Comparison of ENCODE assay signal across 16 cellular contexts in genomic region chr4:145103496-145103895, GRCh38. TPM values are rescaled to one million over a fixed set of nuclear protein-coding genes. Genes with fewer than 3 reads are reported as not detected.
DNase-seq lines count a peak whose midpoint lies in the region; ATAC-seq, FAIRE-seq and TF ChIP-seq lines count a peak whose summit lies in the region.
"Had no signal": no experiment of that assay in that cellular context is flagged by ENCODE, and none has a peak within 500 bp of the region (broad histone marks: within the 10 kb centered on the region; RNA-seq: fewer than 3 reads in every experiment).

No MANE protein-coding gene starts in this region.

- H3K4me3 ChIP-seq in OCI-LY3 (ENCODE audit: low read length) (peak overlapping the region; percentile 22; the same call in 1 of the 2 replicates), lower leg skin (ENCODE audit: low read depth, poor library complexity, severe bottlenecking) (no peak overlapping the region)
- H3K4me3 ChIP-seq: SJSA1 had no signal

- peak overlapping the region; percentile 56 for H3K27ac Mint-ChIP-seq in activated naive CD4-positive, alpha-beta T cell treated with anti-CD3 and anti-CD28 coated beads, Interleukin-2, amount 50 U/mL, for 24 hours
- H3K27ac Mint-ChIP-seq in activated naive CD4-positive, alpha-beta T cell treated with anti-CD3 and anti-CD28 coated beads, Interleukin-2, amount 50 U/mL, for 72 hours = peak overlapping the region in 1 of 2 donors; percentile 58

- no peak overlapping the region for H2AFZ ChIP-seq in OCI-LY3 (ENCODE audit: low read depth, low read length)

- WGBS in lower leg skin, 2 donors = 79 to 83% methylated on average over 3 of the region's 3 CpGs

- no peak for TF ChIP-seq POLR2A in GM12891 (IDR thresholded peaks at IDR 0.05; ENCODE audit: low read depth, low read length)
- no peak for TF ChIP-seq POLR2A in lower leg skin (IDR thresholded peaks at IDR 0.05)

- intact Hi-C loops in lower leg skin (cut with DNase I; ENCODE audit: low total_unique reads) = no loop called here

- ATAC-seq in activated naive CD4-positive, alpha-beta T cell treated with anti-CD3 and anti-CD28 coated beads, Interleukin-2, amount 50 U/mL, for 72 hours = no peak
- no peak for ATAC-seq in HG03342 (IDR thresholded peaks at IDR 0.05; ENCODE audit: unreplicated experiment)

- H3K36me3 Mint-ChIP-seq in activated naive CD4-positive, alpha-beta T cell treated with anti-CD3 and anti-CD28 coated beads, Interleukin-2, amount 50 U/mL, for 24 hours = peaks cover 11% of the 10 kb centered on the region
- H3K36me3 Mint-ChIP-seq in activated naive CD4-positive, alpha-beta T cell treated with anti-CD3 and anti-CD28 coated beads, Interleukin-2, amount 50 U/mL, for 72 hours = peaks cover 9 to 14% of the 10 kb centered on the region in 2 donors

- peaks cover 17% of the 10 kb centered on the region for H3K4me1 Mint-ChIP-seq in activated naive CD4-positive, alpha-beta T cell treated with anti-CD3 and anti-CD28 coated beads, Interleukin-2, amount 50 U/mL, for 24 hours

- no peak overlapping the region for H3K9ac ChIP-seq in OCI-LY3 (ENCODE audit: low read length)

- H3K4me2 ChIP-seq in OCI-LY3 (ENCODE audit: low read length) = peak overlapping the region; percentile 42

- no peak for DNase-seq in activated naive CD4-positive, alpha-beta T cell treated with anti-CD3 and anti-CD28 coated beads, Interleukin-2, amount 50 U/mL, for 72 hours (ENCODE audit: low spot score in 2 of 2)
- DNase-seq in GM12891 (ENCODE audit: insufficient read length, low spot score) = no peak
- peak; percentile 48 for DNase-seq in pons (ENCODE audit: low spot score)
- no peak for DNase-seq in lower leg skin (ENCODE audit: low spot score in 2 of 2)
- no peak for DNase-seq in iPS-NIHi11 (ENCODE audit: low spot score)
- DNase-seq: C1 segment of cervical spinal cord, COR-L47, DMS53, GOT3, NCI-H1417, NCI-H1930, NCI-H2171 treated with DMSO at 0.1 percent for 48 hours had no signal

- H3K9me3 ChIP-seq in OCI-LY3 (ENCODE audit: insufficient read depth, low read length) = no peaks in the 10 kb centered on the region
- H3K9me3 ChIP-seq: SJSA1 had no signal

- H3K27me3 Mint-ChIP-seq in activated naive CD4-positive, alpha-beta T cell treated with anti-CD3 and anti-CD28 coated beads, Interleukin-2, amount 50 U/mL, for 24 hours = no peaks in the 10 kb centered on the region

- peak overlapping the region; percentile 19 for H3K27ac ChIP-seq in OCI-LY3 (ENCODE audit: low read length)
- H3K27ac ChIP-seq: SJSA1 had no signal

- peaks cover 50% of the 10 kb centered on the region for H4K20me1 ChIP-seq in OCI-LY3 (ENCODE audit: insufficient read depth, low read length)

- H3K9me3 Mint-ChIP-seq in activated naive CD4-positive, alpha-beta T cell treated with anti-CD3 and anti-CD28 coated beads, Interleukin-2, amount 50 U/mL, for 24 hours = no peaks in the 10 kb centered on the region
- H3K9me3 Mint-ChIP-seq in activated naive CD4-positive, alpha-beta T cell treated with anti-CD3 and anti-CD28 coated beads, Interleukin-2, amount 50 U/mL, for 72 hours = no peaks in the 10 kb centered on the region

- H3K79me2 ChIP-seq in OCI-LY3 (ENCODE audit: low read length) = peaks cover 94% of the 10 kb centered on the region

- H3K4me3 Mint-ChIP-seq in activated naive CD4-positive, alpha-beta T cell treated with anti-CD3 and anti-CD28 coated beads, Interleukin-2, amount 50 U/mL, for 24 hours = peak overlapping the region; percentile 39

- TF ChIP-seq CTCF in OCI-LY3 (IDR thresholded peaks at IDR 0.05; ENCODE audit: low read depth, low read length) (no peak), lower leg skin (IDR thresholded peaks at IDR 0.05) (no peak)

- H3K36me3 ChIP-seq in OCI-LY3 (replicated peaks; ENCODE audit: low read depth, low read length) = peaks cover 55% of the 10 kb centered on the region

- no peaks in the 10 kb centered on the region for H3K27me3 ChIP-seq in OCI-LY3 (ENCODE audit: low read depth, low read length)
- H3K27me3 ChIP-seq: SJSA1 had no signal

- H3K4me1 ChIP-seq in OCI-LY3 (ENCODE audit: low read length) = peaks cover 43% of the 10 kb centered on the region
- H3K4me1 ChIP-seq: SJSA1 had no signal

- no peak for FAIRE-seq in GM12891 (lab: Jason Lieb, UNC)

TF ChIP-seq in GM12891, 5 proteins besides CTCF, POLR2A, EP300 and RAD21:
- TF ChIP-seq POLR2AphosphoS5 (IDR thresholded peaks at IDR 0.05; ENCODE audit: low read depth, low read length) (no peak), POU2F2 (IDR thresholded peaks at IDR 0.05; ENCODE audit: low read depth, low read length) (no peak), SPI1 (IDR thresholded peaks at IDR 0.05; ENCODE audit: low read depth, low read length) (peak; percentile 52)

RNA-seq across cellular contexts. Expression of gene ABCE1, which starts 5.4 kb away (rescaled TPM):
- total RNA-seq in activated naive CD4-positive, alpha-beta T cell treated with anti-CD3 and anti-CD28 coated beads, Interleukin-2, amount 50 U/mL, for 72 hours = 100 to 1,000 TPM; 131 to 162 TPM
- 50.2 TPM for polyA plus RNA-seq in GM12891 (2012; ENCODE audit: low read depth, missing spikeins)
- total RNA-seq in lower leg skin = 10 to 100 TPM; 55.7 to 71.1 (median 57.8) TPM

RNA-seq across cellular contexts. Expression of gene ANAPC10, which starts 5.5 kb away (rescaled TPM):
- total RNA-seq in activated naive CD4-positive, alpha-beta T cell treated with anti-CD3 and anti-CD28 coated beads, Interleukin-2, amount 50 U/mL, for 72 hours = 10 to 100 TPM; 28.3 to 42.5 TPM
- 21.1 TPM for polyA plus RNA-seq in GM12891 (2012; ENCODE audit: low read depth, missing spikeins)
- 10 to 100 TPM; 18.4 to 26.4 (median 20.2) TPM for total RNA-seq in lower leg skin
